In the genomic region with DNA sequence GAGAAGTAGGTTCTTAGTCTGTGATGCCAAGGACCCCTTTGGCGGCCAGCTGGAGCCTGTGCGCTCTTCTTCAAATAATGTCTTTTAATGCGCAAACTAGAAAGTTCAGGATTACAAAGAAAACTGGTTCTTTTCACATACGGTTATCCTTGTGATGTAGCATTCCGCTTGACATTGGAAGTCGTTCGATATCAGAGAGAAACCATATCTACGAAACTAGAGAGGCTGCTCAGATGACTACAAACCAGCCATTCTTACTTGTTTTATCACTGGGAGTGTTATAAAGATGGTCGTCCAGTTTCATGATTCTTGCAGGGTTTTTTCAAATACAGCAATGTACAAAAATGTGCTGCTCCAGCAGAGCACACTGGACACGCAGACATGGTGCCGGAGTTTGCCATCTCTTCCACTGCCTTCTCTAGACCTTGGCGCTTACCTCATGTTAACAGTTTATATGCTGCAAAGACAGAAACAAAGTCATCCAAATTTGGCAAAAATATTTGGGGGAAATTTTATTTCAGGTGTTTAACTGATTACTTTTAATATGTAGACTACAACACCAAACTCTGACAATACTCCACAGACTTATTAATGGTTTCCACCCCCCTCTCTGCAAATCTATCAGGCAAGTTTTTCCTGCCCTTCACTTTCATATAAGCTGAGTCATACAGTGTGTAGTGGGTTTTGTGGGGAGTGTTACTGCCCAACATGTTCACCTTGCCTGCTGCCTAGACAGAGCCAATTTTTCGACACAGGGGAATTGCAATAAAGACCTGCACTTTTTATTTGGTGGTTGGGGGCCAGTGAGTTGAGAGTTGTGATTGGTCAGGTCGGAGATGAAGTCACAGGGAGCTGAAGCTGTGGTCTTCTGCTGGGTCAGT, we compare ENCODE assay signal across 10 cellular contexts.
DNase-seq lines count a peak whose midpoint lies in the region; ATAC-seq and TF ChIP-seq lines count a peak whose summit lies in the region.
"Had no signal": no experiment of that assay in that cellular context is flagged by ENCODE, and none has a peak within 500 bp of the region (broad histone marks: within the 10 kb centered on the region; RNA-seq: fewer than 3 reads in every experiment).

No MANE protein-coding gene starts in this region.

- CTCF ChIA-PET in activated CD8-positive, alpha-beta T cell treated with anti-CD3 and anti-CD28 coated beads for 36 hours (lab: Charles Lee): interaction anchor here (0.9 to 1.7 kb wide), 4 partner anchors 9 to 26 kb away, joined by 3 to 6 read pairs (median 4); no protein-coding TSS in a partner anchor

- intact Hi-C loops in activated CD8-positive, alpha-beta T cell treated with anti-CD3 and anti-CD28 coated beads for 36 hours (cut with micrococcal nuclease): no loop called here
- intact Hi-C loops in sciatic nerve (cut with DNase I): no loop called here

- H3K27me3 Mint-ChIP-seq in activated CD8-positive, alpha-beta T cell treated with anti-CD3 and anti-CD28 coated beads for 36 hours: peaks cover 6% of the 10 kb centered on the region

- H3K4me3 Mint-ChIP-seq in activated CD8-positive, alpha-beta T cell treated with anti-CD3 and anti-CD28 coated beads for 36 hours: peak overlapping the region; percentile 67

- no peak for TF ChIP-seq CTCF in activated CD8-positive, alpha-beta T cell treated with anti-CD3 and anti-CD28 coated beads for 36 hours (IDR thresholded peaks at IDR 0.05)

- POLR2A ChIA-PET in activated CD8-positive, alpha-beta T cell treated with anti-CD3 and anti-CD28 coated beads for 36 hours (lab: Charles Lee): interaction anchor here (1.4 to 3.3 kb wide), 5 partner anchors 25 to 159 kb away, joined by 4 to 24 read pairs (median 13); no protein-coding TSS in a partner anchor

- H3K27ac Mint-ChIP-seq in activated CD8-positive, alpha-beta T cell treated with anti-CD3 and anti-CD28 coated beads for 36 hours: peak overlapping the region; percentile 59

- H3K4me1 Mint-ChIP-seq in activated CD8-positive, alpha-beta T cell treated with anti-CD3 and anti-CD28 coated beads for 36 hours (ENCODE audit: low read depth): peaks cover 49% of the 10 kb centered on the region

- peak; percentile 43 for ATAC-seq in activated CD8-positive, alpha-beta T cell treated with anti-CD3 and anti-CD28 coated beads for 36 hours
- ATAC-seq in esophagus mucosa (peak; percentile 65), sciatic nerve (no peak), GM19452 (IDR thresholded peaks at IDR 0.05; ENCODE audit: unreplicated experiment) (no peak)

- H3K36me3 Mint-ChIP-seq in activated CD8-positive, alpha-beta T cell treated with anti-CD3 and anti-CD28 coated beads for 36 hours (ENCODE audit: low read depth): no peaks in the 10 kb centered on the region

- no peaks in the 10 kb centered on the region for H3K9me3 Mint-ChIP-seq in activated CD8-positive, alpha-beta T cell treated with anti-CD3 and anti-CD28 coated beads for 36 hours

- DNase-seq in activated CD4-positive, alpha-beta T cell treated with anti-CD3 and anti-CD28 coated beads for 48 hours: peak; percentile 32
- DNase-seq in activated CD4-positive, alpha-beta T cell treated with anti-CD3 and anti-CD28 coated beads for 1 hour: no peak
- DNase-seq in activated CD8-positive, alpha-beta T cell treated with anti-CD3 and anti-CD28 coated beads for 36 hours: peak; percentile 60
- peak; percentile 37 for DNase-seq in stimulated activated CD8-positive, alpha-beta memory T cell treated with anti-CD3 and anti-CD28 coated beads, Interleukin-4, amount 100 ng/mL, for 48 hours
- DNase-seq in sciatic nerve (ENCODE audit: low spot score): no peak
- no peak for DNase-seq in DMS53 treated with DMSO at 0.1 percent for 48 hours (lab: John Stamatoyannopoulos, UW; ENCODE audit: unreplicated experiment)
- DNase-seq: MM.1S; NK-92 treated with Interleukin-12 subunit alpha and Interleukin-12 subunit beta, amount 100 ng/mL, for 24 hours had no signal

Comparison
In these comparisons a context has a peak if more than half of its experiments do, and no peak if none do; other contexts are left out.
1. DNase-seq: peak in activated CD4-positive, alpha-beta T cell treated with anti-CD3 and anti-CD28 coated beads for 48 hours (single experiment), activated CD8-positive, alpha-beta T cell treated with anti-CD3 and anti-CD28 coated beads for 36 hours (single experiment) and stimulated activated CD8-positive, alpha-beta memory T cell treated with anti-CD3 and anti-CD28 coated beads, Interleukin-4, amount 100 ng/mL, for 48 hours (single experiment); none in activated CD4-positive, alpha-beta T cell treated with anti-CD3 and anti-CD28 coated beads for 1 hour (single experiment), sciatic nerve (single experiment) and DMS53 treated with DMSO at 0.1 percent for 48 hours (single experiment).
2. ATAC-seq: peak in activated CD8-positive, alpha-beta T cell treated with anti-CD3 and anti-CD28 coated beads for 36 hours (single experiment) and esophagus mucosa (single experiment); none in sciatic nerve (single experiment) and GM19452 (single experiment).